In genomic region chr16:50742521-50743150, GRCh38 we compare ENCODE assay signal across 8 cellular contexts. TPM values are rescaled to one million over a fixed set of nuclear protein-coding genes. Genes with fewer than 3 reads are reported as not detected.
A peak's percentile ranks its signal among the peaks of the same experiment; 100 is the strongest.
DNase-seq lines count a peak whose midpoint lies in the region; ATAC-seq and TF ChIP-seq lines count a peak whose summit lies in the region.

No MANE protein-coding gene starts in this region.

- intact Hi-C loops in esophagus squamous epithelium (cut with DNase I): no loop called here

- peaks cover 0 to 10% (median 3%) of the 10 kb centered on the region in 3 donors for H3K36me3 ChIP-seq in esophagus squamous epithelium
- no peaks in the 10 kb centered on the region for H3K36me3 ChIP-seq in urinary bladder (ENCODE audit: insufficient read depth)

- no peaks in the 10 kb centered on the region for H3K27me3 Mint-ChIP-seq in naive B cell

- H3K27ac Mint-ChIP-seq in naive B cell: peak overlapping the region; percentile 95 to 100 (median 98)

- ATAC-seq in naive B cell (ENCODE audit: low read depth in 2 of 2) (peak; percentile 22 to 26), GM21360 (IDR thresholded peaks at IDR 0.05; ENCODE audit: unreplicated experiment) (no peak), HG03520 (IDR thresholded peaks at IDR 0.05; ENCODE audit: unreplicated experiment) (no peak)

- H3K4me3 ChIP-seq in esophagus squamous epithelium (peak overlapping the region; percentile 78 to 98 (median 92)), urinary bladder (ENCODE audit: low read depth, low read length) (peak overlapping the region; percentile 88)

- 0 to 5% methylated on average over 4 to 21 of the region's 32 CpGs for WGBS in esophagus squamous epithelium, 2 donors
- under 1% methylated on average over 32 of the region's 32 CpGs for WGBS in urinary bladder

- H3K27ac ChIP-seq in esophagus squamous epithelium (peak overlapping the region; percentile 93 to 98 (median 96)), urinary bladder (ENCODE audit: low read depth) (peak overlapping the region; percentile 75)

- peaks cover 12 to 13% of the 10 kb centered on the region in 2 donors for H3K36me3 Mint-ChIP-seq in naive B cell

- TF ChIP-seq CTCF in GM10266 (IDR thresholded peaks at IDR 0.05; ENCODE audit: control insufficient read depth, insufficient read depth, low read depth, missing control alignments): no peak
- TF ChIP-seq CTCF in esophagus squamous epithelium (IDR thresholded peaks at IDR 0.05): no peak

- H3K4me3 Mint-ChIP-seq in naive B cell: peak overlapping the region; percentile 79 to 98 (median 95)

- no peaks in the 10 kb centered on the region for H3K27me3 ChIP-seq in esophagus squamous epithelium

- DNase-seq in GM10266 (ENCODE audit: extremely low spot score) (peak; percentile 75), M059J (ENCODE audit: low read depth) (peak; percentile 83), activated T-cell treated with anti-CD3 and anti-CD28 coated beads for 48 hours (ENCODE audit: low read depth) (peak; percentile 37), esophagus squamous epithelium (lab: John Stamatoyannopoulos, UW) (no peak), naive B cell (peak; percentile 71)

- peaks cover 47 to 54% (median 51%) of the 10 kb centered on the region in 3 donors for H3K4me1 Mint-ChIP-seq in naive B cell

- H3K9me3 ChIP-seq in esophagus squamous epithelium: no peaks in the 10 kb centered on the region

- H3K4me1 ChIP-seq in esophagus squamous epithelium (peaks cover 9 to 61% (median 21%) of the 10 kb centered on the region in 3 donors), urinary bladder (ENCODE audit: insufficient read depth) (no peaks in the 10 kb centered on the region)

- TF ChIP-seq POLR2A in esophagus squamous epithelium (IDR thresholded peaks at IDR 0.05): no peak

- no peaks in the 10 kb centered on the region for H3K9me3 Mint-ChIP-seq in naive B cell

RNA-seq across cellular contexts. Expression of gene CYLD, which starts 0.8 kb away (rescaled TPM):
- 53.3 and 68.6 TPM in 2 replicates for total RNA-seq in M059J (2014; rRNA removed; shearing (Covaris generic))
- total RNA-seq in esophagus squamous epithelium: 10 to 100 TPM; 22.6 to 45.9 (median 36.0) TPM
- polyA plus RNA-seq in naive B cell (ENCODE audit: low read depth in 6 of 6): 10 to 100 TPM; 65.4 to 89.0 (median 75.8) TPM
- 61.3 TPM for total RNA-seq in urinary bladder
- polyA plus RNA-seq in urinary bladder: 13.2 TPM

RNA-seq across cellular contexts. Expression of gene NOD2, which starts 49.2 kb away (rescaled TPM):
- total RNA-seq in M059J (2014; rRNA removed; shearing (Covaris generic)): 0.07 and 0.34 TPM in 2 replicates
- 10 to 100 TPM; 10.5 to 28.1 (median 21.6) TPM for total RNA-seq in esophagus squamous epithelium
- under 1 TPM in 4 of 6 donors, not detected in 2; 0.07 to 0.25 (median 0.16) TPM for polyA plus RNA-seq in naive B cell (ENCODE audit: low read depth in 6 of 6)
- total RNA-seq in urinary bladder: 1.5 TPM
- polyA plus RNA-seq in urinary bladder: 0.90 TPM

Comparison
In these comparisons a context has a peak if more than half of its experiments do, and no peak if none do; other contexts are left out.
1. ATAC-seq: peak in naive B cell (2 of 2); none in GM21360 (single experiment) and HG03520 (single experiment).